12 cellular contexts compared by ENCODE assay signal in genomic region chr20:36579996-36580545, GRCh38. TPM values are rescaled to one million over a fixed set of nuclear protein-coding genes. Genes with fewer than 3 reads are reported as not detected.
DNase-seq lines count a peak whose midpoint lies in the region; ATAC-seq and TF ChIP-seq lines count a peak whose summit lies in the region.
"Had no signal": no experiment of that assay in that cellular context is flagged by ENCODE, and none has a peak within 500 bp of the region (broad histone marks: within the 10 kb centered on the region; RNA-seq: fewer than 3 reads in every experiment).

No MANE protein-coding gene starts in this region.

- DNase-seq in T-helper 1 cell (no peak), SK-N-SH (no peak), dermis blood vessel endothelial cell (peak; percentile 42), neural progenitor cell (ENCODE audit: low spot score) (no peak), DMS153 (lab: John Stamatoyannopoulos, UW) (no peak)
- no peak for DNase-seq in stimulated activated CD4-positive, alpha-beta T cell treated with anti-CD3 and anti-CD28 coated beads, Interleukin-4, amount 100 ng/mL, for 1 hour
- DNase-seq: 8988T; NCI-H510A treated with DMSO at 0.1 percent for 48 hours; stimulated activated CD4-positive, alpha-beta T cell treated with anti-CD3 and anti-CD28 coated beads, Interleukin-1b, Interleukin-23, amount 100 ng/mL, for 48 hours; stomach had no signal

- no peak for ATAC-seq in GM18517 (IDR thresholded peaks at IDR 0.05; ENCODE audit: unreplicated experiment)

- H3K4me3 ChIP-seq in SK-N-SH (ENCODE audit: low read depth in 2 of 2, low read length in 1 of 2) = no peak overlapping the region
- no peak overlapping the region for H3K4me3 ChIP-seq in neural progenitor cell
- H3K4me3 ChIP-seq: stomach had no signal

- H3K9me3 ChIP-seq in SK-N-SH (no peaks in the 10 kb centered on the region), neural progenitor cell (ENCODE audit: low read depth) (no peaks in the 10 kb centered on the region)
- H3K9me3 ChIP-seq: stomach had no signal

- TF ChIP-seq RAD21 in SK-N-SH (IDR thresholded peaks at IDR 0.05; ENCODE audit: low read length) = no peak

- H3K36me3 Mint-ChIP-seq in T-helper 1 cell treated with Interleukin-12 subunit alpha and Interleukin-12 subunit beta and Interleukin-4 antibody, amounts not matched to agents 30 μg/mL and 1 μg/mL, for 36 hours (ENCODE audit: low read depth) = peaks cover 36% of the 10 kb centered on the region
- H3K36me3 Mint-ChIP-seq in neural progenitor cell = peaks cover 25% of the 10 kb centered on the region

- H3K9ac ChIP-seq in SK-N-SH (no peak overlapping the region), neural progenitor cell (no peak overlapping the region)

- peak overlapping the region in 1 of 2 experiments; percentile 13; a peak in 1 of 4 replicates for H3K27ac ChIP-seq in SK-N-SH (ENCODE audit: low read depth in 2 of 2, low read length in 1 of 2)
- H3K27ac ChIP-seq in neural progenitor cell = peak overlapping the region; percentile 76
- H3K27ac ChIP-seq: stomach had no signal

- WGBS in SK-N-SH (ENCODE audit: low lambda C conversion rate) = 85% methylated on average over 2 of the region's 2 CpGs

- CTCF ChIA-PET in SK-N-SH (lab: Yijun Ruan, JAX) = no interaction called here

- H4K20me1 ChIP-seq in SK-N-SH (ENCODE audit: insufficient read depth) (peaks cover 5% of the 10 kb centered on the region; the same call in 1 of the 2 replicates), neural progenitor cell (ENCODE audit: low read depth) (peaks cover 52% of the 10 kb centered on the region)

- H3K4me1 ChIP-seq in SK-N-SH (ENCODE audit: control insufficient read depth in 1 of 2, insufficient read depth in 2 of 2, low read depth in 1 of 2, low read length in 1 of 2) = peaks cover 8 to 13% of the 10 kb centered on the region in 2 experiments; a peak in 2 of 4 replicates
- peaks cover 7% of the 10 kb centered on the region for H3K4me1 ChIP-seq in neural progenitor cell

- TF ChIP-seq CTCF in SK-N-SH (IDR thresholded peaks at IDR 0.05) = no peak
- TF ChIP-seq CTCF in neural progenitor cell (IDR thresholded peaks at IDR 0.05) = no peak

- H3K9me2 ChIP-seq in SK-N-SH = no peaks in the 10 kb centered on the region

- H3F3A ChIP-seq in SK-N-SH (replicated peaks; ENCODE audit: insufficient read depth) (peaks cover 10% of the 10 kb centered on the region), neural progenitor cell (ENCODE audit: low read depth) (peaks cover 39% of the 10 kb centered on the region)

- H3K79me2 ChIP-seq in SK-N-SH (ENCODE audit: insufficient read depth) (peaks cover 41% of the 10 kb centered on the region), neural progenitor cell (ENCODE audit: low read depth) (peaks cover 54% of the 10 kb centered on the region)

- H3K27me3 ChIP-seq in SK-N-SH (ENCODE audit: insufficient read depth) = no peaks in the 10 kb centered on the region
- H3K27me3 ChIP-seq in neural progenitor cell = no peaks in the 10 kb centered on the region
- H3K27me3 ChIP-seq: stomach had no signal

- TF ChIP-seq EP300 in SK-N-SH (IDR thresholded peaks at IDR 0.05; ENCODE audit: borderline replicate concordance in 1 of 2, low read depth in 1 of 2, low read length in 1 of 2) = no peak

- POLR2A ChIA-PET in SK-N-SH (lab: Yijun Ruan, JAX) = no interaction called here

- H3K4me3 Mint-ChIP-seq in T-helper 1 cell treated with Interleukin-12 subunit alpha and Interleukin-12 subunit beta and Interleukin-4 antibody, amounts not matched to agents 30 μg/mL and 1 μg/mL, for 36 hours = no peak overlapping the region
- H3K4me3 Mint-ChIP-seq in neural progenitor cell = no peak overlapping the region

- H3K27ac Mint-ChIP-seq in T-helper 1 cell treated with Interleukin-12 subunit alpha and Interleukin-12 subunit beta and Interleukin-4 antibody, amounts not matched to agents 30 μg/mL and 1 μg/mL, for 36 hours = peak overlapping the region; percentile 27
- H3K27ac Mint-ChIP-seq in neural progenitor cell = peak overlapping the region; percentile 74

- H2AFZ ChIP-seq in SK-N-SH (ENCODE audit: low read depth) = no peak overlapping the region
- no peak overlapping the region for H2AFZ ChIP-seq in neural progenitor cell (replicated peaks)

- H3K4me2 ChIP-seq in SK-N-SH (no peak overlapping the region), neural progenitor cell (no peak overlapping the region)

- H3K9me3 Mint-ChIP-seq in T-helper 1 cell treated with Interleukin-12 subunit alpha and Interleukin-12 subunit beta and Interleukin-4 antibody, amounts not matched to agents 30 μg/mL and 1 μg/mL, for 36 hours = no peaks in the 10 kb centered on the region
- H3K9me3 Mint-ChIP-seq in neural progenitor cell = no peaks in the 10 kb centered on the region

- H3K27me3 Mint-ChIP-seq in T-helper 1 cell treated with Interleukin-12 subunit alpha and Interleukin-12 subunit beta and Interleukin-4 antibody, amounts not matched to agents 30 μg/mL and 1 μg/mL, for 36 hours (ENCODE audit: low read depth) = no peaks in the 10 kb centered on the region
- peaks cover 5% of the 10 kb centered on the region for H3K27me3 Mint-ChIP-seq in neural progenitor cell (ENCODE audit: insufficient read depth, low read depth)

- H3K36me3 ChIP-seq in SK-N-SH (replicated peaks in 1 of 2; ENCODE audit: control insufficient read depth in 1 of 2, insufficient read depth in 2 of 2, low read length in 1 of 2) (peaks cover 10 to 16% of the 10 kb centered on the region in 2 experiments), neural progenitor cell (no peaks in the 10 kb centered on the region)

- H3K4me1 Mint-ChIP-seq in T-helper 1 cell treated with Interleukin-12 subunit alpha and Interleukin-12 subunit beta and Interleukin-4 antibody, amounts not matched to agents 30 μg/mL and 1 μg/mL, for 36 hours (ENCODE audit: low read depth) = peaks cover 32% of the 10 kb centered on the region
- H3K4me1 Mint-ChIP-seq in neural progenitor cell = peaks cover 8% of the 10 kb centered on the region

TF ChIP-seq in SK-N-SH, 30 proteins besides CTCF, POLR2A, EP300 and RAD21:
- TF ChIP-seq NFIC (IDR thresholded peaks at IDR 0.05; ENCODE audit: borderline replicate concordance) (peak; percentile 32; the same call in 1 of the 2 replicates), USF1 (IDR thresholded peaks at IDR 0.05; ENCODE audit: borderline replicate concordance, low read depth) (0 out of 2 replicates have a peak, but pooled peaks have one; percentile 7), MEF2A (IDR thresholded peaks at IDR 0.05; ENCODE audit: borderline replicate concordance, low read depth) (no peak)

RNA-seq across cellular contexts. Expression of gene TGIF2, which starts 6.7 kb away (rescaled TPM):
- polyA plus RNA-seq in SK-N-SH (2012; rRNA removed) = 10.3 and 10.8 TPM in 2 replicates
- 9.4 and 11.0 TPM in 2 replicates for polyA plus RNA-seq in SK-N-SH (2012; cell fraction: cytosol; rRNA removed)
- polyA plus RNA-seq in SK-N-SH (2012; cell fraction: nucleus; rRNA removed) = 8.9 and 12.7 TPM in 2 replicates
- total RNA-seq in dermis blood vessel endothelial cell = 22.3 and 23.1 TPM in 2 replicates
- total RNA-seq in neural progenitor cell (ENCODE audit: low replicate concordance) = 67.1 and 76.5 TPM in 2 replicates

RNA-seq across cellular contexts. Expression of gene RAB5IF, which starts 25.5 kb away (rescaled TPM):
- polyA plus RNA-seq in SK-N-SH (2012; rRNA removed) = 91.1 and 108 TPM in 2 replicates
- 117 and 118 TPM in 2 replicates for polyA plus RNA-seq in SK-N-SH (2012; cell fraction: cytosol; rRNA removed)
- 46.3 and 65.7 TPM in 2 replicates for polyA plus RNA-seq in SK-N-SH (2012; cell fraction: nucleus; rRNA removed)
- 93.5 and 100 TPM in 2 replicates for total RNA-seq in dermis blood vessel endothelial cell
- total RNA-seq in neural progenitor cell (ENCODE audit: low replicate concordance) = 69.5 and 90.1 TPM in 2 replicates

RNA-seq across cellular contexts. Expression of gene MYL9, which starts 38.8 kb away (rescaled TPM):
- not detected in 2 replicates for polyA plus RNA-seq in SK-N-SH (2012; rRNA removed)
- not detected in 2 replicates for polyA plus RNA-seq in SK-N-SH (2012; cell fraction: cytosol; rRNA removed)
- not detected in 2 replicates for polyA plus RNA-seq in SK-N-SH (2012; cell fraction: nucleus; rRNA removed)
- 1.9 and 3.7 TPM in 2 replicates for total RNA-seq in dermis blood vessel endothelial cell
- total RNA-seq in neural progenitor cell (ENCODE audit: low replicate concordance) = 12.4 and 22.9 TPM in 2 replicates
